In the genomic region with DNA sequence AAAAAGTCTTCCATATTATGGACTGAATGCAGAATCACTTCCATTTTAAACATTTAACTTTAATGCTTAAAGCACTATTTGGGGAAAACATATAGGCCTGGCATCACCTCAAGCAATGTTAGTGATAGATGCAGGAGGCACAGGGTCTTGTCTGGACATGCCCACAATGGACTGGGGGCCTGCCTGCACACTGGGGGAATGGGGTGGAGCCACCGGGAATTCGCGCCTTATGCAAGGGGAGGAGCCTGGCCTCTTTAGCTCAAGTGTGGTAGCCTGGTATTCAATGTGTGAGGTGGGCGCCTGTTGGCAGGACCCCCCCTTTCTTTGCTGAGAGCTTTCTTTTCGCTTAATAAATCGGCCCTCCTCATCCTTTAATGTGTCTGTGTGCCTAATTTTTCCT, we compare ENCODE assay signal across 33 cellular contexts. TPM values are rescaled to one million over a fixed set of nuclear protein-coding genes. Genes with fewer than 3 reads are reported as not detected.
DNase-seq lines count a peak whose midpoint lies in the region; ATAC-seq and TF ChIP-seq lines count a peak whose summit lies in the region.
"Had no signal": no experiment of that assay in that cellular context is flagged by ENCODE, and none has a peak within 500 bp of the region (broad histone marks: within the 10 kb centered on the region; RNA-seq: fewer than 3 reads in every experiment).

No MANE protein-coding gene starts in this region.

- H3K79me2 ChIP-seq in H9 (ENCODE audit: insufficient read depth, low read length) (no peaks in the 10 kb centered on the region), PC-3 (ENCODE audit: low read length) (no peaks in the 10 kb centered on the region)

- peaks cover 7% of the 10 kb centered on the region for H3K36me3 ChIP-seq in A673 (ENCODE audit: insufficient read depth, low read length, poor library complexity, severe bottlenecking)
- H3K36me3 ChIP-seq in left ventricle myocardium inferior: peaks cover 50% of the 10 kb centered on the region
- H3K36me3 ChIP-seq in PC-3 (ENCODE audit: low read depth, low read length): no peaks in the 10 kb centered on the region

- H4K5ac ChIP-seq in H9 (ENCODE audit: insufficient read length, low read depth, low read length): no peak overlapping the region

- no peak overlapping the region for H3K56ac ChIP-seq in H9 (ENCODE audit: insufficient read length, low read depth, low read length)

- H2BK20ac ChIP-seq in H9 (ENCODE audit: low read depth, low read length, poor library complexity, severe bottlenecking): no peak overlapping the region

- peaks cover 53% of the 10 kb centered on the region for H3K4me1 ChIP-seq in A673 (ENCODE audit: insufficient read depth, low read length, poor library complexity, severe bottlenecking)
- H3K4me1 ChIP-seq in H9 (ENCODE audit: insufficient read depth, low read length): no peaks in the 10 kb centered on the region; the same call in 1 of the 2 replicates
- peaks cover 6% of the 10 kb centered on the region for H3K4me1 ChIP-seq in left ventricle myocardium inferior
- H3K4me1 ChIP-seq in PC-3 (ENCODE audit: insufficient read depth, low read length): peaks cover 12% of the 10 kb centered on the region
- H3K4me1 ChIP-seq: psoas muscle, sigmoid colon had no signal

- no peak overlapping the region for H3K4me3 ChIP-seq in A673 (ENCODE audit: low read depth, low read length, poor library complexity, severe bottlenecking)
- no peak overlapping the region for H3K4me3 ChIP-seq in left ventricle myocardium inferior
- H3K4me3 ChIP-seq in PC-3 (ENCODE audit: low read length): no peak overlapping the region
- H3K4me3 ChIP-seq: lung, mucosa of descending colon, psoas muscle, sigmoid colon had no signal

- no peak overlapping the region for H2BK120ac ChIP-seq in H9 (ENCODE audit: low read depth, low read length, poor library complexity, severe bottlenecking)

- H3K23ac ChIP-seq in H9 (ENCODE audit: insufficient read length, low read depth, low read length): no peak overlapping the region

- WGBS in H9 (ENCODE audit: extremely low coverage, insufficient read length, low lambda C conversion rate): no CpG with 5 or more reads among the region's 6 CpGs

- no peak overlapping the region for H2BK5ac ChIP-seq in H9 (ENCODE audit: insufficient read length, low read length)

- no peaks in the 10 kb centered on the region for H3K23me2 ChIP-seq in H9 (ENCODE audit: insufficient read length, low read depth, low read length, poor library complexity, severe bottlenecking)

- H3K9me2 ChIP-seq in PC-3 (replicated peaks; ENCODE audit: low read length): no peaks in the 10 kb centered on the region

- H3K9me3 ChIP-seq in A673 (ENCODE audit: low read depth, low read length, poor library complexity, severe bottlenecking) (no peaks in the 10 kb centered on the region), H9 (ENCODE audit: control insufficient read depth, low read depth, low read length) (no peaks in the 10 kb centered on the region), left ventricle myocardium inferior (replicated peaks) (no peaks in the 10 kb centered on the region), PC-3 (ENCODE audit: low read length) (no peaks in the 10 kb centered on the region)
- H3K9me3 ChIP-seq: mucosa of descending colon, psoas muscle, sigmoid colon had no signal

- no peak for TF ChIP-seq POLR2A in erythroblast (IDR thresholded peaks at IDR 0.05; ENCODE audit: low read length)

- H2AK5ac ChIP-seq in H9 (ENCODE audit: insufficient read length, low read length): no peak overlapping the region

- H4K20me1 ChIP-seq in H9 (ENCODE audit: control insufficient read depth, insufficient read depth, insufficient read length): no peaks in the 10 kb centered on the region
- H4K20me1 ChIP-seq in PC-3 (ENCODE audit: low read length): no peaks in the 10 kb centered on the region

- no peaks in the 10 kb centered on the region for H3K9me3 Mint-ChIP-seq in H9
- no peaks in the 10 kb centered on the region for H3K9me3 Mint-ChIP-seq in WTC11
- H3K9me3 Mint-ChIP-seq: activated CD4-positive, alpha-beta memory T cell treated with anti-CD3 and anti-CD28 coated beads for 36 hours; activated T-helper 1 cell treated with anti-CD3 and anti-CD28 coated beads, Interleukin-12 subunit alpha, Interleukin-12 subunit beta, Interleukin-2, Interleukin-4 antibody, amounts not matched to agents 30 ng/mL and 10 ng/mL and 1 ng/mL, durations not matched to agents 14 hours and 24 hours and 36 hours; CD8-positive, alpha-beta memory T cell; natural killer cell; type B pancreatic cell had no signal

- no peak overlapping the region for H3K18ac ChIP-seq in H9 (ENCODE audit: insufficient read length, low read depth, low read length)

- H3T11ph ChIP-seq in H9 (ENCODE audit: low read length): no peak overlapping the region

- H2AFZ ChIP-seq in H9 (ENCODE audit: low read length) (no peak overlapping the region), PC-3 (ENCODE audit: low read length) (no peak overlapping the region)

- H3K4me2 ChIP-seq in H9 (ENCODE audit: insufficient read depth, insufficient read length, low read length) (no peak overlapping the region), PC-3 (ENCODE audit: low read length) (no peak overlapping the region)

- no peaks in the 10 kb centered on the region for H3F3A ChIP-seq in PC-3 (ENCODE audit: low read length, unreplicated experiment)

- DNase-seq in A673 (ENCODE audit: low spot score) (peak; percentile 21), H9 (peak; percentile 81), WTC11 (ENCODE audit: low spot score) (peak; percentile 46), erythroblast (lab: John Stamatoyannopoulos, UW) (peak; percentile 2 to 11), left ventricle myocardium inferior (no peak), NCI-H2171 (lab: John Stamatoyannopoulos, UW) (no peak), left lobe of liver (ENCODE audit: low spot score) (no peak), PC-3 (no peak)
- DNase-seq: activated CD4-positive, alpha-beta memory T cell treated with anti-CD3 and anti-CD28 coated beads for 36 hours; activated CD4-positive, alpha-beta T cell treated with anti-CD3 and anti-CD28 coated beads for 1 hour; activated naive CD4-positive, alpha-beta T cell treated with anti-CD3 and anti-CD28 coated beads, Interleukin-2, amount 50 U/mL, for 16 hours; amygdala; CD8-positive, alpha-beta memory T cell; effector CD4-positive, alpha-beta T cell; EL; kidney glomerular epithelial cell; natural killer cell; NCI-H1092 treated with DMSO at 0.1 percent for 48 hours; NCI-H187 treated with DMSO at 0.1 percent for 48 hours; NCI-H526; NK-92 treated with Interleukin-12 subunit alpha and Interleukin-12 subunit beta, amount 100 ng/mL, for 24 hours; psoas muscle; Right ventricle myocardium superior; sigmoid colon; stimulated activated CD4-positive, alpha-beta T cell treated with anti-CD3 and anti-CD28 coated beads, Interleukin-12 subunit alpha, Interleukin-12 subunit beta, amount 100 ng/mL, for 4 hours; stimulated activated CD4-positive, alpha-beta T cell treated with anti-CD3 and anti-CD28 coated beads, Interleukin-2, amount 100 ng/mL, for 48 hours; T-helper 2 cell had no signal

- no peak overlapping the region for H3K9ac ChIP-seq in H9 (ENCODE audit: extremely low read depth, insufficient read length, low read length)
- H3K9ac ChIP-seq in PC-3 (ENCODE audit: low read length): no peak overlapping the region

- ATAC-seq in WTC11: peak; percentile 94
- ATAC-seq in left lobe of liver: no peak
- ATAC-seq in PC-3: no peak
- ATAC-seq: mucosa of descending colon, natural killer cell, psoas muscle, SK-N-SH treated with all-trans-retinoic acid at 6 μM for 48 hours had no signal

- H2BK12ac ChIP-seq in H9 (ENCODE audit: insufficient read length, low read depth, low read length): no peak overlapping the region

- H3K4me1 Mint-ChIP-seq in H9: peaks cover 17 to 18% of the 10 kb centered on the region in 2 experiments
- H3K4me1 Mint-ChIP-seq in WTC11: peaks cover 24% of the 10 kb centered on the region
- H3K4me1 Mint-ChIP-seq: natural killer cell had no signal

- H2BK15ac ChIP-seq in H9 (ENCODE audit: low read depth, low read length): no peak overlapping the region

- H3K36me3 Mint-ChIP-seq in H9 (ENCODE audit: insufficient read depth in 1 of 3, low read depth in 3 of 3) (peaks cover 0 to 21% (median 16%) of the 10 kb centered on the region in 3 experiments; a peak in 4 of 7 replicates), WTC11 (peaks cover 2% of the 10 kb centered on the region; the same call in 1 of the 2 replicates)

- H3K27me3 ChIP-seq in A673 (replicated peaks; ENCODE audit: insufficient read depth, low read depth, low read length, poor library complexity) (no peaks in the 10 kb centered on the region), H9 (ENCODE audit: insufficient read depth, low read length) (no peaks in the 10 kb centered on the region), left ventricle myocardium inferior (ENCODE audit: low read depth) (no peaks in the 10 kb centered on the region), PC-3 (ENCODE audit: low read length) (no peaks in the 10 kb centered on the region)
- H3K27me3 ChIP-seq: sigmoid colon had no signal

- peak overlapping the region in 2 of 3 experiments; percentile 57 to 91; a peak in 3 of 7 replicates for H3K27ac Mint-ChIP-seq in H9
- H3K27ac Mint-ChIP-seq in WTC11: peak overlapping the region; percentile 89
- H3K27ac Mint-ChIP-seq: activated CD4-positive, alpha-beta memory T cell treated with anti-CD3 and anti-CD28 coated beads for 36 hours; activated T-helper 1 cell treated with anti-CD3 and anti-CD28 coated beads, Interleukin-12 subunit alpha, Interleukin-12 subunit beta, Interleukin-2, Interleukin-4 antibody, amounts not matched to agents 30 ng/mL and 10 ng/mL and 1 ng/mL, durations not matched to agents 14 hours and 24 hours and 36 hours; CD8-positive, alpha-beta memory T cell; natural killer cell; type B pancreatic cell had no signal

- H3K4ac ChIP-seq in H9 (ENCODE audit: low read depth, low read length): no peak overlapping the region

- H3K4me3 Mint-ChIP-seq in H9: no peak overlapping the region
- no peak overlapping the region for H3K4me3 Mint-ChIP-seq in WTC11
- H3K4me3 Mint-ChIP-seq: activated CD4-positive, alpha-beta memory T cell treated with anti-CD3 and anti-CD28 coated beads for 36 hours; activated T-helper 1 cell treated with anti-CD3 and anti-CD28 coated beads, Interleukin-12 subunit alpha, Interleukin-12 subunit beta, Interleukin-2, Interleukin-4 antibody, amounts not matched to agents 30 ng/mL and 10 ng/mL and 1 ng/mL, durations not matched to agents 14 hours and 24 hours and 36 hours; CD8-positive, alpha-beta memory T cell; natural killer cell; type B pancreatic cell had no signal

- no peaks in the 10 kb centered on the region for H3K79me1 ChIP-seq in H9 (ENCODE audit: insufficient read depth, low read depth, low read length, poor library complexity, severe bottlenecking)

- BruUV-seq in A673 (replicated peaks; lab: Mats Ljungman, UMichigan): no TSS peak
- BruUV-seq in PC-3 (replicated peaks; lab: Mats Ljungman, UMichigan): no TSS peak

- intact Hi-C loops in A673 (cut with micrococcal nuclease; ENCODE audit: unreplicated experiment) (no loop called here), left ventricle myocardium inferior (cut with micrococcal nuclease) (no loop called here), PC-3 (cut with micrococcal nuclease) (no loop called here)

- H4K91ac ChIP-seq in H9 (ENCODE audit: insufficient read length, low read depth, low read length): no peak overlapping the region

- no peak overlapping the region for H3K27ac ChIP-seq in A673 (ENCODE audit: low read depth, low read length, poor library complexity, severe bottlenecking)
- H3K27ac ChIP-seq in H9 (ENCODE audit: insufficient read length, low read depth, low read length): no peak overlapping the region
- H3K27ac ChIP-seq in left ventricle myocardium inferior (replicated peaks): no peak overlapping the region
- H3K27ac ChIP-seq in PC-3 (ENCODE audit: low read length): no peak overlapping the region
- H3K27ac ChIP-seq: psoas muscle, sigmoid colon had no signal

- H3K27me3 Mint-ChIP-seq in H9 (ENCODE audit: low read depth) (no peaks in the 10 kb centered on the region), WTC11 (ENCODE audit: low read depth) (no peaks in the 10 kb centered on the region)
- H3K27me3 Mint-ChIP-seq: activated CD4-positive, alpha-beta memory T cell treated with anti-CD3 and anti-CD28 coated beads for 36 hours; CD8-positive, alpha-beta memory T cell; type B pancreatic cell had no signal

- TF ChIP-seq CTCF in A673 (conservative IDR thresholded peaks at IDR 0.05; ENCODE audit: low read depth, low read length) (no peak), H9 (conservative IDR thresholded peaks at IDR 0.05) (no peak), WTC11 (IDR thresholded peaks at IDR 0.05) (no peak), left ventricle myocardium inferior (IDR thresholded peaks at IDR 0.05; ENCODE audit: borderline replicate concordance) (no peak), PC-3 (conservative IDR thresholded peaks at IDR 0.05; ENCODE audit: low read depth, low read length) (no peak)

- POLR2A ChIA-PET in A673 (lab: Charles Lee; ENCODE audit: low non-redundant PET) (no interaction called here), WTC11 (lab: Charles Lee) (no interaction called here), PC-3 (lab: Charles Lee; ENCODE audit: unreplicated experiment) (no interaction called here)

- no peak overlapping the region for H4K8ac ChIP-seq in H9 (replicated peaks; ENCODE audit: insufficient read length, low read depth, low read length)

- CTCF ChIA-PET in A673 (lab: Charles Lee) (no interaction called here), WTC11 (lab: Charles Lee) (interaction anchor here (2.1 kb wide), 1 partner anchor 15 kb away, joined by 8 read pairs; no protein-coding TSS in a partner anchor), PC-3 (lab: Charles Lee) (no interaction called here)

- H3K14ac ChIP-seq in H9 (ENCODE audit: insufficient read depth, low read length): no peak overlapping the region

RNA-seq across cellular contexts. Expression of a gene that starts 29.9 kb away (rescaled TPM):
- total RNA-seq in A673 (2021) (not detected in 2 replicates), H9 (2021) (not detected in 2 replicates), WTC11 (2021) (not detected in 3 replicates), left ventricle myocardium inferior (5.2 TPM), left lobe of liver (not detected), PC-3 (2014; rRNA removed) (not detected in 2 replicates)
- total RNA-seq: activated CD4-positive, alpha-beta memory T cell treated with anti-CD3 and anti-CD28 coated beads for 36 hours; CD8-positive, alpha-beta memory T cell; epithelial cell of proximal tubule had no signal

RNA-seq across cellular contexts. Expression of a gene that starts 32.7 kb away (rescaled TPM):
- total RNA-seq in A673 (2021) (10.4 and 15.3 TPM in 2 replicates), H9 (2021) (15.6 and 18.0 TPM in 2 replicates), WTC11 (2021) (20.3 to 28.9 TPM (median 28.8 TPM) in 3 replicates), left ventricle myocardium inferior (21.5 TPM), left lobe of liver (104 TPM), PC-3 (2014; rRNA removed) (4.7 and 5.8 TPM in 2 replicates)

RNA-seq across cellular contexts. Expression of a gene that starts 33.2 kb away (rescaled TPM):
- total RNA-seq in A673 (2021): 50.0 and 55.8 TPM in 2 replicates
- total RNA-seq in H9 (2021): 37.7 and 39.2 TPM in 2 replicates
- 31.3 to 38.6 TPM (median 31.9 TPM) in 3 replicates for total RNA-seq in WTC11 (2021)
- 37.5 TPM for total RNA-seq in left ventricle myocardium inferior
- total RNA-seq in left lobe of liver: 28.4 TPM
- total RNA-seq in PC-3 (2014; rRNA removed): 66.6 and 78.7 TPM in 2 replicates

Comparison
In these comparisons a context has a peak if more than half of its experiments do, and no peak if none do; other contexts are left out.
1. DNase-seq: peak in A673 (single experiment), H9 (single experiment), WTC11 (single experiment) and erythroblast (2 of 2); none in left ventricle myocardium inferior (single experiment), NCI-H2171 (single experiment), left lobe of liver (single experiment) and PC-3 (single experiment).